8 cellular contexts compared by ENCODE assay signal in the genomic region with DNA sequence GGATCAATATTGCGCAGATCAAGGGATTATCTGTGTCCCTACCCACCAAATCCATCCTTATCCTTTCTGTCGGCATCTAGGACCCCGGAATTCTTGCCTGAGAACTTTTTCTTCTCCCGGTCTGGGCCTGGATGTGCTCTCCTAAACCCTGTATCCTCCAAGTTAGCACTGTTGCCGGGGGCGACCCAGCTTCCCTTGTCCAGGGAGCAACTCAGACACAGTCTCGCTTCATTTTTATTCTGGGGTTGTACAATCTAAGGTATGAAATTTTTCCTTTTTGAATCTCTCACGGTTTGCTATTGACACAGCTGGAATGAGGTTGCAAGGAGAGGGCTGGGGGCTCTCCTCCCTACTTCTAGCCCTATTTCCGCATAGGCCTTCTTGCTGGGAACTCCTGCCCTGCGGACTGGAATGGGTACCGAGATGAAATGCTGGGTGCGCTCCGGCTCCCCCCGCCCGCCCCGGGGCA. TPM values are rescaled to one million over a fixed set of nuclear protein-coding genes. Genes with fewer than 3 reads are reported as not detected.
DNase-seq lines count a peak whose midpoint lies in the region; ATAC-seq and FAIRE-seq lines count a peak whose summit lies in the region.

No MANE protein-coding gene starts in this region.

- H3K9me3 Mint-ChIP-seq in central memory CD8-positive, alpha-beta T cell, result no peaks in the 10 kb centered on the region

- peak overlapping the region; percentile 97 for H3K4me3 Mint-ChIP-seq in central memory CD8-positive, alpha-beta T cell

- peak overlapping the region; percentile 93 to 95 for H3K27ac ChIP-seq in mucosa of rectum (ENCODE audit: low read depth in 2 of 2, low read length in 2 of 2)

- no peaks in the 10 kb centered on the region for H3K9me3 ChIP-seq in mucosa of rectum (ENCODE audit: control insufficient read depth in 2 of 2, low read length in 2 of 2)

- H3K27ac Mint-ChIP-seq in central memory CD8-positive, alpha-beta T cell (ENCODE audit: low read depth), result peak overlapping the region; percentile 95

- H3K27me3 Mint-ChIP-seq in central memory CD8-positive, alpha-beta T cell, result no peaks in the 10 kb centered on the region

- no peak for ATAC-seq in central memory CD8-positive, alpha-beta T cell (replicated peaks; ENCODE audit: extremely low read depth, poor library complexity, severe bottlenecking)
- ATAC-seq in HG02763 (IDR thresholded peaks at IDR 0.05; ENCODE audit: unreplicated experiment), result no peak

- H3K36me3 Mint-ChIP-seq in central memory CD8-positive, alpha-beta T cell (ENCODE audit: insufficient read depth), result peaks cover 35% of the 10 kb centered on the region

- H3K9ac ChIP-seq in mucosa of rectum (ENCODE audit: low read depth in 1 of 2, low read length in 2 of 2), result peak overlapping the region; percentile 29 to 91

- DNase-seq in DMS79 (lab: John Stamatoyannopoulos, UW) (peak; percentile 33), HuH-7 (ENCODE audit: low spot score) (peak; percentile 18), HT-29 (ENCODE audit: low spot score) (no peak), pons (ENCODE audit: low spot score) (no peak), HTR-8/SVneo (ENCODE audit: insufficient read length, low spot score) (no peak)
- DNase-seq in central memory CD8-positive, alpha-beta T cell (ENCODE audit: low spot score in 2 of 2), result no peak

- H3K36me3 ChIP-seq in mucosa of rectum (ENCODE audit: control insufficient read depth in 2 of 2, insufficient read depth in 2 of 2, low read length in 2 of 2), result peaks cover 12 to 15% of the 10 kb centered on the region in 2 donors

- H3K4me1 Mint-ChIP-seq in central memory CD8-positive, alpha-beta T cell, result peaks cover 43% of the 10 kb centered on the region

- H3K4me3 ChIP-seq in mucosa of rectum (ENCODE audit: low read length in 2 of 2), result peak overlapping the region; percentile 95

- no peaks in the 10 kb centered on the region for H3K27me3 ChIP-seq in mucosa of rectum (ENCODE audit: control insufficient read depth in 2 of 2, insufficient read depth in 2 of 2, low read length in 2 of 2)

- peaks cover 7 to 16% of the 10 kb centered on the region in 2 donors for H3K4me1 ChIP-seq in mucosa of rectum (ENCODE audit: control insufficient read depth in 2 of 2, insufficient read depth in 2 of 2, low read length in 2 of 2)

- no peak for FAIRE-seq in HTR-8/SVneo (lab: Jason Lieb, UNC)

RNA-seq across cellular contexts. Expression of a gene that starts 0.4 kb away (rescaled TPM):
- 82.7 and 90.1 TPM in 2 replicates for total RNA-seq in HT-29 (2014; rRNA removed; shearing (Covaris generic))

RNA-seq across cellular contexts. Expression of a gene that starts 7.6 kb away (rescaled TPM):
- 33.1 and 35.7 TPM in 2 replicates for total RNA-seq in HT-29 (2014; rRNA removed; shearing (Covaris generic))

RNA-seq across cellular contexts. Expression of a gene that starts 13.8 kb away (rescaled TPM):
- 64.0 TPM in 2 replicates for total RNA-seq in HT-29 (2014; rRNA removed; shearing (Covaris generic))

RNA-seq across cellular contexts. Expression of a gene that starts 14.2 kb away (rescaled TPM):
- total RNA-seq in HT-29 (2014; rRNA removed; shearing (Covaris generic)), result 44.2 and 44.5 TPM in 2 replicates

RNA-seq across cellular contexts. Expression of a gene that starts 32.8 kb away (rescaled TPM):
- total RNA-seq in HT-29 (2014; rRNA removed; shearing (Covaris generic)), result not detected in 2 replicates

Comparison
In these comparisons a context has a peak if more than half of its experiments do, and no peak if none do; other contexts are left out.
1. DNase-seq: peak in DMS79 (single experiment) and HuH-7 (single experiment); none in central memory CD8-positive, alpha-beta T cell (0 of 2), HT-29 (single experiment), pons (single experiment) and HTR-8/SVneo (single experiment).